1 cellular context compared by ENCODE assay signal in genomic region chr7:146658604-146659003, GRCh38.
TF ChIP-seq lines count a peak whose summit lies in the region.

No MANE protein-coding gene starts in this region.

TF ChIP-seq in HEK293, 187 proteins besides CTCF, POLR2A, EP300 and RAD21 (continued from another document):
- TF ChIP-seq HIC1 (tag by site-specific recombination; IDR thresholded peaks at IDR 0.05) (peak; percentile 79; the same call in 1 of the 2 replicates), ZNF341 (tag by site-specific recombination; IDR thresholded peaks at IDR 0.05; ENCODE audit: low read depth) (no peak), ZNF645 (tag by site-specific recombination; IDR thresholded peaks at IDR 0.05) (no peak), ZNF449 (tag by site-specific recombination; IDR thresholded peaks at IDR 0.05) (no peak), BCL11A (tag by site-specific recombination; IDR thresholded peaks at IDR 0.05; ENCODE audit: low read depth) (peak; percentile 62), GLIS1 (tag by site-specific recombination; IDR thresholded peaks at IDR 0.05) (peak; percentile 18; the same call in 1 of the 2 replicates), ZNF324 (tag by site-specific recombination; IDR thresholded peaks at IDR 0.05) (0 out of 2 replicates have a peak, but pooled peaks have one; percentile 22), OSR2 (tag by site-specific recombination; IDR thresholded peaks at IDR 0.05) (peak; percentile 75), ATF2 (tag by site-specific recombination; IDR thresholded peaks at IDR 0.05; ENCODE audit: low read depth) (peak; percentile 72), ZEB2 (tag by site-specific recombination; IDR thresholded peaks at IDR 0.05) (peak; percentile 82)
